28 cellular contexts compared by ENCODE assay signal in the genomic region with DNA sequence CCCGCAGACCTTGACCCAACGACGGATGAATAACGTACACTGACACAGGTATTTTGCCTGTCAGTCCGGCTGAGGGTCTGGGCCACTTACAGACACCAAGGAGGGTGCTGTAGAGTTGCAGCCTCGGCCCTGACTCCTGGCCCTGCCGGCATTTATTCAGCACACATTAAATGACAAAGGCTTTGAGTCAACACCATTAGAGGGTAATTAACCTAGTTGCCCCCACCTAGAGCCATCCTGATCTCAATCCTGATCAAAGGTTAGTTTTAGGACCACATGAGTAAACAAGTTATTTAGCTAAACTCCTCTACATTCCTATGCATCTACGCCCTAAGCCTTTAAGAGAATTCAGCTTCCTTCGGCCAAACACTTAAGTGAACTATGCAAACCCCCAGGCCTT. TPM values are rescaled to one million over a fixed set of nuclear protein-coding genes. Genes with fewer than 3 reads are reported as not detected.
"Had no signal": no experiment of that assay in that cellular context is flagged by ENCODE, and none has a peak within 500 bp of the region (broad histone marks: within the 10 kb centered on the region; RNA-seq: fewer than 3 reads in every experiment).

No MANE protein-coding gene starts in this region.

- H3K27ac Mint-ChIP-seq: nephron; stimulated activated naive B cell treated with anti-CD40 and anti-IgM and Interleukin-4, amounts not matched to agents 10 μg/mL and 1 μg/mL and 100 μg/mL, for 72 hours had no signal

- H3K9me3 Mint-ChIP-seq: nephron, neural crest cell had no signal

- H3K9me3 ChIP-seq: left lung, lower lobe of right lung, mucosa of descending colon, pancreas, psoas muscle, stomach, testis, thyroid gland, transverse colon, upper lobe of left lung, vagina had no signal

- H3K4me1 ChIP-seq: lower lobe of right lung, pancreas, stomach, testis, thyroid gland, transverse colon, upper lobe of left lung, vagina had no signal

- H2AFZ ChIP-seq: hepatocyte had no signal

- FAIRE-seq: kidney, pancreas had no signal

- H3K4me1 Mint-ChIP-seq: naive thymus-derived CD4-positive, alpha-beta T cell; nephron; neural crest cell; stimulated activated naive B cell treated with anti-CD40 and anti-IgM and Interleukin-4, amounts not matched to agents 10 μg/mL and 1 μg/mL and 100 μg/mL, for 72 hours had no signal

- H3K27me3 Mint-ChIP-seq: naive thymus-derived CD4-positive, alpha-beta T cell; stimulated activated naive B cell treated with anti-CD40 and anti-IgM and Interleukin-4, amounts not matched to agents 10 μg/mL and 1 μg/mL and 100 μg/mL, for 72 hours had no signal

- H3K4me2 ChIP-seq: hepatocyte had no signal

- ATAC-seq: left colon; left lung; lower lobe of right lung; mucosa of descending colon; naive thymus-derived CD4-positive, alpha-beta T cell; pancreas; psoas muscle; sciatic nerve; stimulated activated naive B cell treated with anti-CD40 and anti-IgM and Interleukin-4, amounts not matched to agents 10 μg/mL and 1 μg/mL and 100 μg/mL, for 72 hours; stimulated activated naive CD8-positive, alpha-beta T cell treated with anti-CD3 and anti-CD28 coated beads, Interleukin-15, Interleukin-2, amounts not matched to agents 100 U/mL and 50 U/mL, for 24 hours had no signal

- H3K36me3 ChIP-seq: left lung, lower lobe of right lung, pancreas, stomach, thyroid gland, transverse colon, upper lobe of left lung, vagina had no signal

- H3K4me3 ChIP-seq: hepatocyte, left lung, lower lobe of right lung, mucosa of descending colon, pancreas, psoas muscle, skin epidermis, stomach, testis, thyroid gland, transverse colon, upper lobe of left lung, vagina had no signal

- H3K79me2 ChIP-seq: hepatocyte had no signal

- H3K27ac ChIP-seq: hepatocyte, left lung, lower lobe of right lung, pancreas, psoas muscle, skin epidermis, stomach, testis, thyroid gland, transverse colon, upper lobe of left lung, vagina had no signal

- H3K4me3 Mint-ChIP-seq: naive thymus-derived CD4-positive, alpha-beta T cell; nephron; neural crest cell; stimulated activated naive B cell treated with anti-CD40 and anti-IgM and Interleukin-4, amounts not matched to agents 10 μg/mL and 1 μg/mL and 100 μg/mL, for 72 hours had no signal

- H3K27me3 ChIP-seq: hepatocyte, left lung, pancreas, stomach, testis, thyroid gland, transverse colon, upper lobe of left lung, vagina had no signal

- DNase-seq: kidney; left colon; left lung; lower lobe of right lung; midbrain; mucosa of descending colon; naive thymus-derived CD4-positive, alpha-beta T cell; nucleus accumbens; pancreas; psoas muscle; stimulated activated CD4-positive, alpha-beta T cell treated with anti-CD3 and anti-CD28 coated beads, Interleukin-12 subunit alpha, Interleukin-12 subunit beta, amount 100 ng/mL, for 4 hours; stimulated activated CD4-positive, alpha-beta T cell treated with anti-CD3 and anti-CD28 coated beads, Interleukin-15, amount 100 ng/mL, for 24 hours; stimulated activated CD4-positive, alpha-beta T cell treated with anti-CD3 and anti-CD28 coated beads, Interleukin-2, amount 100 ng/mL, for 24 hours; stimulated activated CD4-positive, alpha-beta T cell treated with anti-CD3 and anti-CD28 coated beads, Interleukin-4, amount 100 ng/mL, for 1 hour; stimulated activated naive B cell treated with anti-CD40 and anti-IgM and Interleukin-4, amounts not matched to agents 10 μg/mL and 1 μg/mL and 100 μg/mL, for 72 hours; stimulated activated naive CD8-positive, alpha-beta T cell treated with anti-CD3 and anti-CD28 coated beads, Interleukin-15, Interleukin-2, amounts not matched to agents 100 U/mL and 50 U/mL, for 24 hours; stomach; testis; thyroid gland; transverse colon; upper lobe of left lung had no signal

RNA-seq across cellular contexts. Expression of a gene that starts 16.1 kb away (rescaled TPM):
- total RNA-seq: lower lobe of right lung, myocyte, transverse colon had no signal
